8 cellular contexts compared by ENCODE assay signal in the genomic region with DNA sequence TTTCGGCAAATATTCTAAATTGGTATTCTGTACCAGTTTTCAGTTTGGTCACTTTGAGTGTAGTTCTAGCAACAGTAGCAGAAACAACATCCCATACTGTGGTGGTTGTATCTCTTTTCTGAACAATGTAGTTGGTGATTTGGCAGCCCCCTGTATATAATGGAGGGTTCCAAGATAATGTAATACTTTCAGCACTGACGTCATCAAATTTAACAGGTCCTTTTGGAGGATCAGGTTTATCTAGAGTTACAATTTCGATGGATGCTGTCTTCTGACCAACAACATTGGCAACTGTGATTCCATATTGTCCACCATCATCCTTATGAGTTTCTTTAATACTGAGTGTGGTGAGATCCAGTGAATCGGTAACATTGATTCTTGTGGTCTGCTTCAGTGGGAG.
"Had no signal": no experiment of that assay in that cellular context is flagged by ENCODE, and none has a peak within 500 bp of the region (broad histone marks: within the 10 kb centered on the region; RNA-seq: fewer than 3 reads in every experiment).

No MANE protein-coding gene starts in this region.

- FAIRE-seq: H1, H54, K562 had no signal

- H3K4me3 ChIP-seq: GM23338, K562 had no signal

- DNase-seq: H9, HCEC 1CT, IMR-90 had no signal

- ATAC-seq: GM23338, K562 had no signal

- H3K27ac ChIP-seq: HL-60 had no signal
